ENCODE assay signal across 8 cellular contexts in genomic region chr7:95794917-95795515, GRCh38. TPM values are rescaled to one million over a fixed set of nuclear protein-coding genes. Genes with fewer than 3 reads are reported as not detected.
DNase-seq lines count a peak whose midpoint lies in the region; ATAC-seq and TF ChIP-seq lines count a peak whose summit lies in the region.

No MANE protein-coding gene starts in this region.

- intact Hi-C loops in dorsolateral prefrontal cortex (cut with DNase I) = loop anchor here in 1 of 2 donors (5.0 kb wide), 1 partner anchor 47 kb away; no protein-coding TSS in a partner anchor
- intact Hi-C loops in upper lobe of right lung (cut with DNase I) = no loop called here

- no peaks in the 10 kb centered on the region for H3K4me1 ChIP-seq in upper lobe of right lung

- CTCF ChIA-PET in AG04450 (lab: Charles Lee) = interaction anchor here (1.1 to 1.5 kb wide), 2 partner anchors 10 to 76 kb away, joined by 3 to 6 read pairs; no protein-coding TSS in a partner anchor

- peak; percentile 48 for TF ChIP-seq CTCF in AG04450 (IDR thresholded peaks at IDR 0.05; ENCODE audit: low read depth, low read length)
- peak in 35 of 56 donors; percentile 8 to 47 (median 26) for TF ChIP-seq CTCF in dorsolateral prefrontal cortex (IDR thresholded peaks at IDR 0.05 in 54 of 56, conservative IDR thresholded peaks at IDR 0.05 in 2 of 56; ENCODE audit: low read depth in 1 of 56, partially characterized antibody in 56 of 56)
- peak; percentile 42 for TF ChIP-seq CTCF in upper lobe of right lung (IDR thresholded peaks at IDR 0.05)

- no peak overlapping the region for H3K4me3 ChIP-seq in AG04450 (ENCODE audit: low read depth, low read length)
- H3K4me3 ChIP-seq in dorsolateral prefrontal cortex = no peak overlapping the region
- no peak overlapping the region for H3K4me3 ChIP-seq in upper lobe of right lung

- H3K9me3 ChIP-seq in AG04450 (ENCODE audit: control insufficient read depth, insufficient read depth, low read length) = no peaks in the 10 kb centered on the region
- H3K9me3 ChIP-seq in upper lobe of right lung = no peaks in the 10 kb centered on the region

- H3K36me3 ChIP-seq in upper lobe of right lung = no peaks in the 10 kb centered on the region

- no peak overlapping the region for H3K27ac ChIP-seq in AG04450 (ENCODE audit: low read depth, low read length)
- H3K27ac ChIP-seq in dorsolateral prefrontal cortex = no peak overlapping the region
- no peak overlapping the region for H3K27ac ChIP-seq in upper lobe of right lung

- ATAC-seq in GM19351 (IDR thresholded peaks at IDR 0.05; ENCODE audit: unreplicated experiment) = peak; percentile 70
- ATAC-seq in upper lobe of right lung = peak; percentile 43
- ATAC-seq in HG03139 (IDR thresholded peaks at IDR 0.05; ENCODE audit: unreplicated experiment) = no peak
- no peak for ATAC-seq in HG02610 (IDR thresholded peaks at IDR 0.05; ENCODE audit: unreplicated experiment)

- DNase-seq in AG04450 (ENCODE audit: low read depth, low spot score) (no peak), NCI-H146 treated with DMSO at 0.1 percent for 48 hours (lab: John Stamatoyannopoulos, UW; ENCODE audit: unreplicated experiment) (peak; percentile 26), dorsolateral prefrontal cortex (no peak), upper lobe of right lung (no peak)
- DNase-seq in activated CD4-positive, CD25-positive, alpha-beta regulatory T cell treated with anti-CD3 and anti-CD28 coated beads, Interleukin-2, amount 50 U/mL, for 72 hours = no peak

- no peaks in the 10 kb centered on the region for H3K27me3 ChIP-seq in AG04450 (ENCODE audit: control insufficient read depth, insufficient read depth, low read length)
- H3K27me3 ChIP-seq in dorsolateral prefrontal cortex = no peaks in the 10 kb centered on the region
- no peaks in the 10 kb centered on the region for H3K27me3 ChIP-seq in upper lobe of right lung

- POLR2A ChIA-PET in AG04450 (lab: Yijun Ruan, JAX) = no interaction called here

RNA-seq across cellular contexts. Expression of gene DYNC1I1, which starts 22.7 kb away (rescaled TPM):
- 0.02 and 0.06 TPM in 2 replicates for polyA plus RNA-seq in AG04450 (2011; rRNA removed)
- not detected in 2 replicates for polyA minus RNA-seq in AG04450 (2011; rRNA and poly(A)+ RNA removed)
- total RNA-seq in dorsolateral prefrontal cortex = 100 to 1,000 TPM in 109 of 120 experiments, 10 to 100 TPM in 11; 56.7 to 187 (median 137) TPM
- 2.3 TPM for total RNA-seq in upper lobe of right lung

Comparison
In these comparisons a context has a peak if more than half of its experiments do, and no peak if none do; other contexts are left out.
1. ATAC-seq: peak in GM19351 (single experiment) and upper lobe of right lung (single experiment); none in HG03139 (single experiment) and HG02610 (single experiment).
2. RNA of gene DYNC1I1, which starts 22.7 kb away (total RNA-seq): 56.7 to 187 TPM in dorsolateral prefrontal cortex; 2.3 TPM in upper lobe of right lung (single experiment); every median in the first group is over 10 times any median in the second.
3. Peak in every context shown above with its lines, with median percentiles within 50 percentile points of each other: CTCF ChIP-seq.